8 cellular contexts compared by ENCODE assay signal in genomic region chr12:111812881-111813741, GRCh38. TPM values are rescaled to one million over a fixed set of nuclear protein-coding genes. Genes with fewer than 3 reads are reported as not detected.
A peak's percentile ranks its signal among the peaks of the same experiment; 100 is the strongest.
DNase-seq lines count a peak whose midpoint lies in the region; ATAC-seq and TF ChIP-seq lines count a peak whose summit lies in the region.

No MANE protein-coding gene starts in this region.

- no peak overlapping the region for H3K9ac ChIP-seq in H9 (ENCODE audit: extremely low read depth, insufficient read length, low read length)

- H3K36me3 ChIP-seq in right atrium auricular region, result peaks cover 32% of the 10 kb centered on the region

- DNase-seq in COLO668 (lab: John Stamatoyannopoulos, UW; ENCODE audit: unreplicated experiment) (peak; percentile 84), H9 (peak; percentile 88), NCI-H2029 (lab: John Stamatoyannopoulos, UW) (peak; percentile 84), anterior cingulate cortex (lab: John Stamatoyannopoulos, UW) (peak in 54 of 58 donors; percentile 1 to 75 (median 50)), right atrium auricular region (ENCODE audit: low spot score) (peak; percentile 83), retina (peak; percentile 72)
- DNase-seq in T-helper 2 cell treated with Interferon-gamma antibody and Interleukin-4, amounts not matched to agents 5 μg/mL and 100 μg/mL, for 36 hours (ENCODE audit: low spot score), result peak; percentile 48

- peaks cover 7 to 25% (median 16%) of the 10 kb centered on the region in 3 experiments; a peak in 6 of 7 replicates for H3K36me3 Mint-ChIP-seq in H9 (ENCODE audit: insufficient read depth in 1 of 3, low read depth in 3 of 3)
- no peaks in the 10 kb centered on the region for H3K36me3 Mint-ChIP-seq in T-helper 2 cell treated with Interferon-gamma antibody and Interleukin-4, amounts not matched to agents 5 μg/mL and 100 μg/mL, for 36 hours (ENCODE audit: low read depth)

- H3K9me3 Mint-ChIP-seq in H9, result peaks cover 0 to 4% of the 10 kb centered on the region in 2 experiments; a peak in 4 of 5 replicates
- no peaks in the 10 kb centered on the region for H3K9me3 Mint-ChIP-seq in T-helper 2 cell treated with Interferon-gamma antibody and Interleukin-4, amounts not matched to agents 5 μg/mL and 100 μg/mL, for 36 hours

- peaks cover 2 to 6% of the 10 kb centered on the region in 2 experiments; a peak in 2 of 4 replicates for H3K4me1 Mint-ChIP-seq in H9
- H3K4me1 Mint-ChIP-seq in T-helper 2 cell treated with Interferon-gamma antibody and Interleukin-4, amounts not matched to agents 5 μg/mL and 100 μg/mL, for 36 hours (ENCODE audit: low read depth), result peaks cover 6% of the 10 kb centered on the region

- no peak overlapping the region for H3K23ac ChIP-seq in H9 (ENCODE audit: insufficient read length, low read depth, low read length)

- no peak for ATAC-seq in GM21526 (IDR thresholded peaks at IDR 0.05; ENCODE audit: low FRiP score, unreplicated experiment)

- no peak overlapping the region for H3K18ac ChIP-seq in H9 (ENCODE audit: insufficient read length, low read depth, low read length)

- H3K27ac ChIP-seq in H9 (ENCODE audit: insufficient read length, low read depth, low read length), result no peak overlapping the region
- no peak overlapping the region for H3K27ac ChIP-seq in right atrium auricular region

- no peak overlapping the region for H4K5ac ChIP-seq in H9 (ENCODE audit: insufficient read length, low read depth, low read length)

- H2BK15ac ChIP-seq in H9 (ENCODE audit: low read depth, low read length), result no peak overlapping the region

- TF ChIP-seq CTCF in H9 (conservative IDR thresholded peaks at IDR 0.05), result peak; percentile 86
- TF ChIP-seq CTCF in right atrium auricular region (IDR thresholded peaks at IDR 0.05), result peak; percentile 42 to 88

- no peak overlapping the region for H3K4me2 ChIP-seq in H9 (ENCODE audit: insufficient read depth, insufficient read length, low read length)

- H3K27me3 ChIP-seq in H9 (ENCODE audit: insufficient read depth, low read length) (no peaks in the 10 kb centered on the region), right atrium auricular region (no peaks in the 10 kb centered on the region)

- no peak overlapping the region for H3K56ac ChIP-seq in H9 (ENCODE audit: insufficient read length, low read depth, low read length)

- H2BK20ac ChIP-seq in H9 (ENCODE audit: low read depth, low read length, poor library complexity, severe bottlenecking), result no peak overlapping the region

- H3K4me1 ChIP-seq in H9 (ENCODE audit: insufficient read depth, low read length), result no peaks in the 10 kb centered on the region
- H3K4me1 ChIP-seq in right atrium auricular region, result no peaks in the 10 kb centered on the region

- no peak overlapping the region for H3K4me3 Mint-ChIP-seq in H9
- no peak overlapping the region for H3K4me3 Mint-ChIP-seq in T-helper 2 cell treated with Interferon-gamma antibody and Interleukin-4, amounts not matched to agents 5 μg/mL and 100 μg/mL, for 36 hours

- no peak overlapping the region for H2AFZ ChIP-seq in H9 (ENCODE audit: low read length)

- H3K23me2 ChIP-seq in H9 (ENCODE audit: insufficient read length, low read depth, low read length, poor library complexity, severe bottlenecking), result no peaks in the 10 kb centered on the region

- no peak overlapping the region for H3K14ac ChIP-seq in H9 (ENCODE audit: insufficient read depth, low read length)

- H3K9me3 ChIP-seq in H9 (ENCODE audit: control insufficient read depth, low read depth, low read length) (no peaks in the 10 kb centered on the region), right atrium auricular region (no peaks in the 10 kb centered on the region)

- no peak overlapping the region for H3K4me3 ChIP-seq in right atrium auricular region

- H3K79me1 ChIP-seq in H9 (ENCODE audit: insufficient read depth, low read depth, low read length, poor library complexity, severe bottlenecking), result no peaks in the 10 kb centered on the region

- H3T11ph ChIP-seq in H9 (ENCODE audit: low read length), result no peak overlapping the region

- peak overlapping the region in 1 of 3 experiments; percentile 16; a peak in 1 of 7 replicates for H3K27ac Mint-ChIP-seq in H9
- H3K27ac Mint-ChIP-seq in T-helper 2 cell treated with Interferon-gamma antibody and Interleukin-4, amounts not matched to agents 5 μg/mL and 100 μg/mL, for 36 hours, result no peak overlapping the region

- no peak overlapping the region for H2BK5ac ChIP-seq in H9 (ENCODE audit: insufficient read length, low read length)

- no peak overlapping the region for H2BK120ac ChIP-seq in H9 (ENCODE audit: low read depth, low read length, poor library complexity, severe bottlenecking)

- H3K4ac ChIP-seq in H9 (ENCODE audit: low read depth, low read length), result no peak overlapping the region

- WGBS in H9 (ENCODE audit: extremely low coverage, insufficient read length, low lambda C conversion rate), result no CpG with 5 or more reads among the region's 13 CpGs

- H2AK5ac ChIP-seq in H9 (ENCODE audit: insufficient read length, low read length), result no peak overlapping the region

- H3K79me2 ChIP-seq in H9 (ENCODE audit: insufficient read depth, low read length), result no peaks in the 10 kb centered on the region

- no peaks in the 10 kb centered on the region for H4K20me1 ChIP-seq in H9 (ENCODE audit: control insufficient read depth, insufficient read depth, insufficient read length)

- no peak overlapping the region for H4K8ac ChIP-seq in H9 (replicated peaks; ENCODE audit: insufficient read length, low read depth, low read length)

- no peaks in the 10 kb centered on the region; the same call in 1 of the 2 replicates for H3K27me3 Mint-ChIP-seq in H9 (ENCODE audit: low read depth)
- peaks cover 10% of the 10 kb centered on the region for H3K27me3 Mint-ChIP-seq in T-helper 2 cell treated with Interferon-gamma antibody and Interleukin-4, amounts not matched to agents 5 μg/mL and 100 μg/mL, for 36 hours (ENCODE audit: low read depth)

- no peak overlapping the region for H2BK12ac ChIP-seq in H9 (ENCODE audit: insufficient read length, low read depth, low read length)

- H4K91ac ChIP-seq in H9 (ENCODE audit: insufficient read length, low read depth, low read length), result no peak overlapping the region

RNA-seq across cellular contexts. Expression of gene MAPKAPK5, which starts 28.9 kb away (rescaled TPM):
- total RNA-seq in H9 (2021), result 80.7 and 85.7 TPM in 2 replicates
- total RNA-seq in right atrium auricular region, result 10 to 100 TPM; 30.9 to 42.5 TPM

RNA-seq across cellular contexts. Expression of gene ALDH2, which starts 46.4 kb away (rescaled TPM):
- total RNA-seq in H9 (2021), result 44.0 and 50.1 TPM in 2 replicates
- 100 to 1,000 TPM; 157 to 158 TPM for total RNA-seq in right atrium auricular region
